Comparison of ENCODE assay signal across 1 cellular context in the genomic region with DNA sequence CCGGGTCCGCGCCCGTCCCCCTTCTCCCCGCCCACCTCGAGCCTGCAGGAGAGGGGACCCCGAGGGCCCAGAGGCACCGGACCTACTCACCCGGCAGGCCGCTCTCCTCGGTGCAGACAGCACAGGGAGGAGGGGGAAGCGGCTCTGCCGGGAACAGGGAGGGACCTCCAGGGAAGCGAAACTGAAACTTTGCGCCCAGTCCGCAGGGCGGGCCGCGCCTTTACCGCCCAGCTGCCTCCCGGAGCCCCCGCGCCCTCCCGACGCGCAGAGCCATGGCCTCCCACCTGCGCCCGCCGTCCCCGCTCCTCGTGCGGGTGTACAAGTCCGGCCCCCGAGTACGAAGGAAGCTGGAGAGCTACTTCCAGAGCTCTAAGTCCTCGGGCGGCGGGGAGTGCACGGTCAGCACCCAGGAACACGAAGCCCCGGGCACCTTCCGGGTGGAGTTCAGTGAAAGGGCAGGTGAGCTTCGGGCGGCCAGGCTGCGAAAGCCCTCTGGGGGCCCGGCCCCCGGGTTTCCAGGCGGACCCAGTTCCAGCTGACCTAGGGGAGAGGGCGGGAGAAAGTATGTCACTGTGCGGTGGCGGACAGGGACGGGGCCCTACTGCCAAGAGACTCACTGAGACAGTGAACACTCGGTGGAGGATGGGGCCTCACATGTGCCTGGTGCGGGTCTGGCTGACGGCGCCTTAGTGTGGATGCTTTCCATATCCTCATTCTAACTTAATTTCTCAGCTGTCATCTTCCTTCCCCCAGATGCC.
TF ChIP-seq lines count a peak whose summit lies in the region.

A gene (plus strand): TSS at position 184 of the 758 bp plus-strand sequence. CDS start 89 bp downstream, at position 273.
A gene (minus strand): TSS at position 146 of the 758 bp plus-strand sequence. CDS start 4,680 bp downstream, outside the sequence.

TF ChIP-seq in HepG2, 621 proteins besides CTCF, POLR2A, EP300 and RAD21 (continued from another document and continues in another):
- TF ChIP-seq, protein P1, sequence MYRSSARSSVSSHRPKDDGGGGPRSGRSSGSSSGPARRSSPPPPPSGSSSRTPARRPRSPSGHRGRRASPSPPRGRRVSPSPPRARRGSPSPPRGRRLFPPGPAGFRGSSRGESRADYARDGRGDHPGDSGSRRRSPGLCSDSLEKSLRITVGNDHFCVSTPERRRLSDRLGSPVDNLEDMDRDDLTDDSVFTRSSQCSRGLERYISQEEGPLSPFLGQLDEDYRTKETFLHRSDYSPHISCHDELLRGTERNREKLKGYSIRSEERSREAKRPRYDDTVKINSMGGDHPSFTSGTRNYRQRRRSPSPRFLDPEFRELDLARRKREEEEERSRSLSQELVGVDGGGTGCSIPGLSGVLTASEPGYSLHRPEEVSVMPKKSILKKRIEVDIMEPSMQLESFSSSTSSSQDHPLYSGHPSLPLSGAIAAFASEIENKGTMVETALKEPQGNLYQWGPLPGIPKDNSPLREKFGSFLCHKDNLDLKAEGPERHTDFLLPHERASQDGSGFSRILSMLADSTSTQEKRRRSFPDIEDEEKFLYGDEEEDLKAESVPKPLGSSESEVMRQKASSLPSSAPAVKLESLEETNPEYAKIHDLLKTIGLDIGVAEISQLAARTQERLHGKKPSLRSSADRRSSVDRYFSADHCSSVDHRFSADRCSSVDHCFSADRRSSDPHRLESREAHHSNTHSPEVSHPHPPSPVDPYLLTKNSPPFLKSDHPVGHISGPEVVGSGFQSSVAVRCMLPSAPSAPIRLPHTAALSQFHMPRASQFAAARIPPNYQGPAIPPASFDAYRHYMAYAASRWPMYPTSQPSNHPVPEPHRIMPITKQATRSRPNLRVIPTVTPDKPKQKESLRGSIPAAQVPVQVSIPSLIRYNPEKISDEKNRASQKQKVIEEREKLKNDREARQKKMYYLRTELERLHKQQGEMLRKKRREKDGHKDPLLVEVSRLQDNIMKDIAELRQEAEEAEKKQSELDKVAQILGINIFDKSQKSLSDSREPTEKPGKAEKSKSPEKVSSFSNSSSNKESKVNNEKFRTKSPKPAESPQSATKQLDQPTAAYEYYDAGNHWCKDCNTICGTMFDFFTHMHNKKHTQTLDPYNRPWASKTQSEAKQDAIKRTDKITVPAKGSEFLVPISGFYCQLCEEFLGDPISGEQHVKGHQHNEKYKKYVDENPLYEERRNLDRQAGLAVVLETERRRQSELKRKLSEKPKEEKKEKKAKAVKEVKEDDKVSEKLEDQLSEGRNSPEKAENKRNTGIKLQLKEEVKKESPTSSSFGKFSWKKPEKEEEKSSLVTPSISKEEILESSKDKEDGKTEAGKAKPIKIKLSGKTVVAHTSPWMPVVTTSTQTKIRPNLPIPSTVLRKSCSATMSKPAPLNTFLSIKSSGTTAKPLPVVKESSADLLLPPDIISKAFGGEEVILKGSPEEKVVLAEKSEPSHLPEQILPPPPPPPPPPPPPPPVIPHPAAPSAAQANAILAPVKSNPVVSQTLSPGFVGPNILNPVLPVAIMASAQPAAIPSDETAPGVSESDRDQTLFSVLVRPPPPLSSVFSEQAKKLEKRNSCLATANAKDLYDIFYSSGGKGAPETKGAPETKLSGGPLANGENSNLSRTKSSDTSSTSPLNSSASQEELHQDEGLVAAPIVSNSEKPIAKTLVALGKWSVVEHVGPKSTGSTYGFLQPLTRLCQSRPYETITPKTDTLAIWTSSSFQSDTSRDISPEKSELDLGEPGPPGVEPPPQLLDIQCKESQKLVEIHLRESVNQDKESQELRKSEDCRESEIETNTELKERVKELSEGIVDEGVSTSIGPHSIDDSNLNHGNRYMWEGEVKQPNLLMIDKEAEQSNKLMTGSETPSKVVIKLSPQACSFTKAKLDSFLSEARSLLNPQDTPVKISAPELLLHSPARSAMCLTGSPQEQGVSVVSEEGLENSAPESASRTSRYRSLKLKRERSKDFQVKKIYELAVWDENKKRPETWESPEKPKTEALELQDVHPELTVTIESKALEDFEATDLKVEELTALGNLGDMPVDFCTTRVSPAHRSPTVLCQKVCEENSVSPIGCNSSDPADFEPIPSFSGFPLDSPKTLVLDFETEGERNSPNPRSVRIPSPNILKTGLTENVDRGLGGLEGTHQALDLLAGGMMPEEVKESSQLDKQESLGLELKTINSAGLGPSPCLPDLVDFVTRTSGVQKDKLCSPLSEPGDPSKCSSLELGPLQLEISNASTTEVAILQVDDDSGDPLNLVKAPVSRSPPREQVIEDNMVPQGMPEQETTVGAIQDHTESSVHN (CRISPR knock-in tag; IDR thresholded peaks at IDR 0.05) = no peak
- TF ChIP-seq RBAK (CRISPR knock-in tag; IDR thresholded peaks at IDR 0.05) = no peak
- no peak for TF ChIP-seq FOXK1 (CRISPR knock-in tag; IDR thresholded peaks at IDR 0.05; ENCODE audit: borderline replicate concordance, low read depth)
- 0 out of 2 replicates have a peak, but pooled peaks have one; percentile 35 for TF ChIP-seq ZNF556 (CRISPR knock-in tag; IDR thresholded peaks at IDR 0.05; ENCODE audit: borderline replicate concordance)
- peak; percentile 90 for TF ChIP-seq KDM2A (CRISPR knock-in tag; IDR thresholded peaks at IDR 0.05; ENCODE audit: borderline replicate concordance, low read depth)
- TF ChIP-seq ZNF331 (CRISPR knock-in tag; IDR thresholded peaks at IDR 0.05) = peak; percentile 69
- peak; percentile 91; the same call in 1 of the 2 replicates for TF ChIP-seq ZNF776 (CRISPR knock-in tag; IDR thresholded peaks at IDR 0.05)
- TF ChIP-seq IKZF1 (IDR thresholded peaks at IDR 0.05) = no peak
- TF ChIP-seq ZNF335 (CRISPR knock-in tag; IDR thresholded peaks at IDR 0.05) = no peak
- peak; percentile 78; the same call in 1 of the 2 replicates for TF ChIP-seq ZNF737 (CRISPR knock-in tag; IDR thresholded peaks at IDR 0.05; ENCODE audit: borderline replicate concordance)
- no peak for TF ChIP-seq SYNCRIP (IDR thresholded peaks at IDR 0.05; ENCODE audit: insufficient read depth, low read depth, low read length)
- TF ChIP-seq HMG20A (CRISPR knock-in tag; IDR thresholded peaks at IDR 0.05; ENCODE audit: borderline replicate concordance) = no peak
- no peak for TF ChIP-seq PRMT3 (CRISPR knock-in tag; IDR thresholded peaks at IDR 0.05; ENCODE audit: borderline replicate concordance, low read depth)
- TF ChIP-seq HCFC1 (IDR thresholded peaks at IDR 0.05; ENCODE audit: low read depth, low read length) = no peak; the same call in 1 of the 2 replicates
- no peak for TF ChIP-seq ZNF674 (CRISPR knock-in tag; IDR thresholded peaks at IDR 0.05; ENCODE audit: low read depth)
- no peak for TF ChIP-seq ZSCAN12 (CRISPR knock-in tag; IDR thresholded peaks at IDR 0.05)
- no peak for TF ChIP-seq MAFG (CRISPR knock-in tag; IDR thresholded peaks at IDR 0.05)
- peak; percentile 82 for TF ChIP-seq POGZ (CRISPR knock-in tag; IDR thresholded peaks at IDR 0.05)
- TF ChIP-seq ZNF564 (CRISPR knock-in tag; IDR thresholded peaks at IDR 0.05) = no peak; the same call in 1 of the 2 replicates
- no peak for TF ChIP-seq NFE2L2 (IDR thresholded peaks at IDR 0.05; ENCODE audit: low read length)
- TF ChIP-seq BRD4 (CRISPR knock-in tag; IDR thresholded peaks at IDR 0.05) = no peak
- TF ChIP-seq, protein P2, sequence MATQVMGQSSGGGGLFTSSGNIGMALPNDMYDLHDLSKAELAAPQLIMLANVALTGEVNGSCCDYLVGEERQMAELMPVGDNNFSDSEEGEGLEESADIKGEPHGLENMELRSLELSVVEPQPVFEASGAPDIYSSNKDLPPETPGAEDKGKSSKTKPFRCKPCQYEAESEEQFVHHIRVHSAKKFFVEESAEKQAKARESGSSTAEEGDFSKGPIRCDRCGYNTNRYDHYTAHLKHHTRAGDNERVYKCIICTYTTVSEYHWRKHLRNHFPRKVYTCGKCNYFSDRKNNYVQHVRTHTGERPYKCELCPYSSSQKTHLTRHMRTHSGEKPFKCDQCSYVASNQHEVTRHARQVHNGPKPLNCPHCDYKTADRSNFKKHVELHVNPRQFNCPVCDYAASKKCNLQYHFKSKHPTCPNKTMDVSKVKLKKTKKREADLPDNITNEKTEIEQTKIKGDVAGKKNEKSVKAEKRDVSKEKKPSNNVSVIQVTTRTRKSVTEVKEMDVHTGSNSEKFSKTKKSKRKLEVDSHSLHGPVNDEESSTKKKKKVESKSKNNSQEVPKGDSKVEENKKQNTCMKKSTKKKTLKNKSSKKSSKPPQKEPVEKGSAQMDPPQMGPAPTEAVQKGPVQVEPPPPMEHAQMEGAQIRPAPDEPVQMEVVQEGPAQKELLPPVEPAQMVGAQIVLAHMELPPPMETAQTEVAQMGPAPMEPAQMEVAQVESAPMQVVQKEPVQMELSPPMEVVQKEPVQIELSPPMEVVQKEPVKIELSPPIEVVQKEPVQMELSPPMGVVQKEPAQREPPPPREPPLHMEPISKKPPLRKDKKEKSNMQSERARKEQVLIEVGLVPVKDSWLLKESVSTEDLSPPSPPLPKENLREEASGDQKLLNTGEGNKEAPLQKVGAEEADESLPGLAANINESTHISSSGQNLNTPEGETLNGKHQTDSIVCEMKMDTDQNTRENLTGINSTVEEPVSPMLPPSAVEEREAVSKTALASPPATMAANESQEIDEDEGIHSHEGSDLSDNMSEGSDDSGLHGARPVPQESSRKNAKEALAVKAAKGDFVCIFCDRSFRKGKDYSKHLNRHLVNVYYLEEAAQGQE (IDR thresholded peaks at IDR 0.05; ENCODE audit: borderline replicate concordance in 1 of 2, low read depth in 1 of 2, low read length in 2 of 2) = peak in 1 of 2 experiments; percentile 21; a peak in 1 of 4 replicates
- no peak for TF ChIP-seq SRF (IDR thresholded peaks at IDR 0.05; ENCODE audit: low read depth, low read length)
- TF ChIP-seq ZNF260 (CRISPR knock-in tag; IDR thresholded peaks at IDR 0.05; ENCODE audit: borderline replicate concordance, low read depth) = 0 out of 2 replicates have a peak, but pooled peaks have one; percentile 25
- TF ChIP-seq, protein P3, sequence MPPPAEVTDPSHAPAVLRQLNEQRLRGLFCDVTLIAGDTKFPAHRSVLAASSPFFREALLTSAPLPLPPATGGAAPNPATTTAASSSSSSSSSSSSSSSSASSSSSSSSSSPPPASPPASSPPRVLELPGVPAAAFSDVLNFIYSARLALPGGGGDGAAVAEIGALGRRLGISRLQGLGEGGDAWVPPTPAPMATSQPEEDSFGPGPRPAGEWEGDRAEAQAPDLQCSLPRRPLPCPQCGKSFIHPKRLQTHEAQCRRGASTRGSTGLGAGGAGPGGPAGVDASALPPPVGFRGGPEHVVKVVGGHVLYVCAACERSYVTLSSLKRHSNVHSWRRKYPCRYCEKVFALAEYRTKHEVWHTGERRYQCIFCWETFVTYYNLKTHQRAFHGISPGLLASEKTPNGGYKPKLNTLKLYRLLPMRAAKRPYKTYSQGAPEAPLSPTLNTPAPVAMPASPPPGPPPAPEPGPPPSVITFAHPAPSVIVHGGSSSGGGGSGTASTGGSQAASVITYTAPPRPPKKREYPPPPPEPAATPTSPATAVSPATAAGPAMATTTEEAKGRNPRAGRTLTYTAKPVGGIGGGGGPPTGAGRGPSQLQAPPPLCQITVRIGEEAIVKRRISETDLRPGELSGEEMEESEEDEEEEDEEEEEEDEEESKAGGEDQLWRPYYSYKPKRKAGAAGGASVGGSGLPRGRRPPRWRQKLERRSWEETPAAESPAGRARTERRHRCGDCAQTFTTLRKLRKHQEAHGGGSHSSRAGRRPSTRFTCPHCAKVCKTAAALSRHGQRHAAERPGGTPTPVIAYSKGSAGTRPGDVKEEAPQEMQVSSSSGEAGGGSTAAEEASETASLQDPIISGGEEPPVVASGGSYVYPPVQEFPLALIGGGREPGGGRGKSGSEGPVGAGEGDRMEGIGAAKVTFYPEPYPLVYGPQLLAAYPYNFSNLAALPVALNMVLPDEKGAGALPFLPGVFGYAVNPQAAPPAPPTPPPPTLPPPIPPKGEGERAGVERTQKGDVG (CRISPR knock-in tag; IDR thresholded peaks at IDR 0.05; ENCODE audit: borderline replicate concordance) = peak; percentile 85
- TF ChIP-seq, protein P4, sequence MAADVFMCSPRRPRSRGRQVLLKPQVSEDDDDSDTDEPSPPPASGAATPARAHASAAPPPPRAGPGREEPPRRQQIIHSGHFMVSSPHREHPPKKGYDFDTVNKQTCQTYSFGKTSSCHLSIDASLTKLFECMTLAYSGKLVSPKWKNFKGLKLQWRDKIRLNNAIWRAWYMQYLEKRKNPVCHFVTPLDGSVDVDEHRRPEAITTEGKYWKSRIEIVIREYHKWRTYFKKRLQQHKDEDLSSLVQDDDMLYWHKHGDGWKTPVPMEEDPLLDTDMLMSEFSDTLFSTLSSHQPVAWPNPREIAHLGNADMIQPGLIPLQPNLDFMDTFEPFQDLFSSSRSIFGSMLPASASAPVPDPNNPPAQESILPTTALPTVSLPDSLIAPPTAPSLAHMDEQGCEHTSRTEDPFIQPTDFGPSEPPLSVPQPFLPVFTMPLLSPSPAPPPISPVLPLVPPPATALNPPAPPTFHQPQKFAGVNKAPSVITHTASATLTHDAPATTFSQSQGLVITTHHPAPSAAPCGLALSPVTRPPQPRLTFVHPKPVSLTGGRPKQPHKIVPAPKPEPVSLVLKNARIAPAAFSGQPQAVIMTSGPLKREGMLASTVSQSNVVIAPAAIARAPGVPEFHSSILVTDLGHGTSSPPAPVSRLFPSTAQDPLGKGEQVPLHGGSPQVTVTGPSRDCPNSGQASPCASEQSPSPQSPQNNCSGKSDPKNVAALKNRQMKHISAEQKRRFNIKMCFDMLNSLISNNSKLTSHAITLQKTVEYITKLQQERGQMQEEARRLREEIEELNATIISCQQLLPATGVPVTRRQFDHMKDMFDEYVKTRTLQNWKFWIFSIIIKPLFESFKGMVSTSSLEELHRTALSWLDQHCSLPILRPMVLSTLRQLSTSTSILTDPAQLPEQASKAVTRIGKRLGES (CRISPR knock-in tag; IDR thresholded peaks at IDR 0.05; ENCODE audit: borderline replicate concordance) = no peak
- TF ChIP-seq, protein P5, sequence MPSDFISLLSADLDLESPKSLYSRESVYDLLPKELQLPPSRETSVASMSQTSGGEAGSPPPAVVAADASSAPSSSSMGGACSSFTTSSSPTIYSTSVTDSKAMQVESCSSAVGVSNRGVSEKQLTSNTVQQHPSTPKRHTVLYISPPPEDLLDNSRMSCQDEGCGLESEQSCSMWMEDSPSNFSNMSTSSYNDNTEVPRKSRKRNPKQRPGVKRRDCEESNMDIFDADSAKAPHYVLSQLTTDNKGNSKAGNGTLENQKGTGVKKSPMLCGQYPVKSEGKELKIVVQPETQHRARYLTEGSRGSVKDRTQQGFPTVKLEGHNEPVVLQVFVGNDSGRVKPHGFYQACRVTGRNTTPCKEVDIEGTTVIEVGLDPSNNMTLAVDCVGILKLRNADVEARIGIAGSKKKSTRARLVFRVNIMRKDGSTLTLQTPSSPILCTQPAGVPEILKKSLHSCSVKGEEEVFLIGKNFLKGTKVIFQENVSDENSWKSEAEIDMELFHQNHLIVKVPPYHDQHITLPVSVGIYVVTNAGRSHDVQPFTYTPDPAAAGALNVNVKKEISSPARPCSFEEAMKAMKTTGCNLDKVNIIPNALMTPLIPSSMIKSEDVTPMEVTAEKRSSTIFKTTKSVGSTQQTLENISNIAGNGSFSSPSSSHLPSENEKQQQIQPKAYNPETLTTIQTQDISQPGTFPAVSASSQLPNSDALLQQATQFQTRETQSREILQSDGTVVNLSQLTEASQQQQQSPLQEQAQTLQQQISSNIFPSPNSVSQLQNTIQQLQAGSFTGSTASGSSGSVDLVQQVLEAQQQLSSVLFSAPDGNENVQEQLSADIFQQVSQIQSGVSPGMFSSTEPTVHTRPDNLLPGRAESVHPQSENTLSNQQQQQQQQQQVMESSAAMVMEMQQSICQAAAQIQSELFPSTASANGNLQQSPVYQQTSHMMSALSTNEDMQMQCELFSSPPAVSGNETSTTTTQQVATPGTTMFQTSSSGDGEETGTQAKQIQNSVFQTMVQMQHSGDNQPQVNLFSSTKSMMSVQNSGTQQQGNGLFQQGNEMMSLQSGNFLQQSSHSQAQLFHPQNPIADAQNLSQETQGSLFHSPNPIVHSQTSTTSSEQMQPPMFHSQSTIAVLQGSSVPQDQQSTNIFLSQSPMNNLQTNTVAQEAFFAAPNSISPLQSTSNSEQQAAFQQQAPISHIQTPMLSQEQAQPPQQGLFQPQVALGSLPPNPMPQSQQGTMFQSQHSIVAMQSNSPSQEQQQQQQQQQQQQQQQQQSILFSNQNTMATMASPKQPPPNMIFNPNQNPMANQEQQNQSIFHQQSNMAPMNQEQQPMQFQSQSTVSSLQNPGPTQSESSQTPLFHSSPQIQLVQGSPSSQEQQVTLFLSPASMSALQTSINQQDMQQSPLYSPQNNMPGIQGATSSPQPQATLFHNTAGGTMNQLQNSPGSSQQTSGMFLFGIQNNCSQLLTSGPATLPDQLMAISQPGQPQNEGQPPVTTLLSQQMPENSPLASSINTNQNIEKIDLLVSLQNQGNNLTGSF (CRISPR knock-in tag; IDR thresholded peaks at IDR 0.05) = no peak
